Comparison of ENCODE assay signal across 10 cellular contexts in the genomic region with DNA sequence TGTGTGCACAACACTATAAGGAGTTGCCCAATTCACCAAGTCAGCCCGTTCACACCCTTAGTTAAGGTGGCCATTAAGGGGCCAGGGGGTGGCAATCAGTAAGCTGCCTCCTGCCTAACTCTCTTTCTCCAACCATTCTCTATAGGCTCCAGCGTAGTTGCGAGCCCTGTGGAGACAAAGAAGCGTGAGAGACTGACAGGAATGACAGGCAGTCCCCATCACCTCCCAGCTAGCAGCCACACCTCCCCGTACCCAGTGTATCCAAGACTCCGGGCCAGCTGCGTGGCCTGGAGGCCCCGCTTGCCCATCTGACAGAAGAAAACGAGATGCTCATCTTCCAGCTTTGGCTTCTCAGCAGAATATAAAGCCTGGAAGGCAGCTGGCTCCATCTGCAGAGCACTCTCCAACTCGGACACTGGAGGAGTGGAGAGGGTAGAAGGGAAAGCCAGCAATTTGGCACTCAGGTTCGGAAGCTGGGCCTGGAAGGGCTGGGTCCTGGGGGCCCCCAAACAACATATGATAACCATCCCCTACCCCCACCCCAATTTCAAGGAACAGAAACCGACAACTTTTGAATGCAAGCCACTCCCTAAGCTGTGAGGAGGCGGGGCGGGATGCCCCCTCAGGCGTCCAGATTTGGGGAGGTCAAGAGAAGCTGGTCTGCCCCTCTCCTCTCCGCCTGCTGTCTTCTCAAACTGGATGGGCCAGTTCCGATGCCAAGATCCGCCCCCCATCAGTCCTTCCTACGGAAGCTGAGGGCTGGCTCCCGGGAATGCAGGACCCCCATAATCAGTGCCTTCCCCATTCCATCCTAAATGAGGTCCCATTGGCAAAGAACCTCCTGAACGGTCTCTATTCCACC. TPM values are rescaled to one million over a fixed set of nuclear protein-coding genes. Genes with fewer than 3 reads are reported as not detected.
DNase-seq lines count a peak whose midpoint lies in the region; ATAC-seq and TF ChIP-seq lines count a peak whose summit lies in the region.
"Had no signal": no experiment of that assay in that cellular context is flagged by ENCODE, and none has a peak within 500 bp of the region (broad histone marks: within the 10 kb centered on the region; RNA-seq: fewer than 3 reads in every experiment).

No MANE protein-coding gene starts in this region.

- TF ChIP-seq CTCF in Panc1 (IDR thresholded peaks at IDR 0.05), result no peak
- TF ChIP-seq CTCF in fibroblast of pulmonary artery (IDR thresholded peaks at IDR 0.05; ENCODE audit: low read length, missing control alignments), result no peak
- no peak for TF ChIP-seq CTCF in progenitor cell of endocrine pancreas (IDR thresholded peaks at IDR 0.05; ENCODE audit: unreplicated experiment)
- TF ChIP-seq CTCF in HFFc6 (IDR thresholded peaks at IDR 0.05), result no peak

- no peaks in the 10 kb centered on the region for H3K27me3 ChIP-seq in Panc1 (ENCODE audit: control insufficient read depth, insufficient read depth, low read length)

- POLR2A ChIA-PET in Panc1 (lab: Charles Lee), result no interaction called here

- ATAC-seq in Panc1 (peak; percentile 6; the same call in 1 of the 2 replicates), HG03025 (IDR thresholded peaks at IDR 0.05; ENCODE audit: low FRiP score, unreplicated experiment) (no peak), GM19035 (IDR thresholded peaks at IDR 0.05; ENCODE audit: unreplicated experiment) (no peak)

- H3K27ac Mint-ChIP-seq in progenitor cell of endocrine pancreas, result peak overlapping the region; percentile 96
- no peak overlapping the region for H3K27ac Mint-ChIP-seq in HFFc6

- H3K36me3 Mint-ChIP-seq in progenitor cell of endocrine pancreas (ENCODE audit: insufficient read depth) (peaks cover 10% of the 10 kb centered on the region), HFFc6 (ENCODE audit: low read depth) (peaks cover 8% of the 10 kb centered on the region)

- BruUV-seq in Panc1 (replicated peaks; lab: Mats Ljungman, UMichigan), result no TSS peak

- in situ Hi-C loops in Panc1 (cut with HindIII; ENCODE audit: low pct_unique_long_range_greater_than_20kb, low sequenced_read_pairs), result no loop called here

- intact Hi-C loops in Panc1 (cut with micrococcal nuclease; ENCODE audit: unreplicated experiment), result no loop called here

- H3K36me3 ChIP-seq in Panc1 (ENCODE audit: control insufficient read depth, insufficient read depth, low read length), result peaks cover 9% of the 10 kb centered on the region

- H3K9me3 Mint-ChIP-seq in progenitor cell of endocrine pancreas (ENCODE audit: low read depth) (no peaks in the 10 kb centered on the region), HFFc6 (no peaks in the 10 kb centered on the region)

- peak overlapping the region; percentile 68 to 84 for H3K4me3 ChIP-seq in Panc1 (ENCODE audit: low read depth in 2 of 2, low read length in 2 of 2)
- H3K4me3 ChIP-seq in fibroblast of pulmonary artery (replicated peaks; ENCODE audit: low read depth, low read length), result peak overlapping the region; percentile 40

- H3K4me1 Mint-ChIP-seq in progenitor cell of endocrine pancreas (ENCODE audit: low read depth) (peaks cover 11% of the 10 kb centered on the region), HFFc6 (ENCODE audit: low read depth) (peaks cover 9% of the 10 kb centered on the region)

- H3K4me1 ChIP-seq in Panc1 (ENCODE audit: control insufficient read depth, insufficient read depth, low read length), result peaks cover 13% of the 10 kb centered on the region

- H3K4me3 Mint-ChIP-seq in progenitor cell of endocrine pancreas (ENCODE audit: low read depth) (peak overlapping the region; percentile 89), HFFc6 (no peak overlapping the region)

- DNase-seq in ELF-1 (ENCODE audit: low read depth, low spot score) (peak; percentile 31), Panc1 (ENCODE audit: low read depth, low spot score) (no peak), fibroblast of pulmonary artery (ENCODE audit: low read depth) (no peak), progenitor cell of endocrine pancreas (ENCODE audit: low spot score, unreplicated experiment) (no peak), HFFc6 (no peak), cerebellum (ENCODE audit: low spot score) (no peak)

- H3K27me3 Mint-ChIP-seq in progenitor cell of endocrine pancreas (no peaks in the 10 kb centered on the region), HFFc6 (ENCODE audit: insufficient read depth) (no peaks in the 10 kb centered on the region; the same call in 1 of the 2 replicates)

- CTCF ChIA-PET in Panc1 (lab: Charles Lee), result interaction anchor here (1.0 kb wide), 1 partner anchor 17 kb away, joined by 7 read pairs; the partner anchor contains the start of gene F11R

- peak overlapping the region; percentile 70 for H3K27ac ChIP-seq in Panc1 (ENCODE audit: low read length)

- no peaks in the 10 kb centered on the region for H3K9me3 ChIP-seq in Panc1 (ENCODE audit: control insufficient read depth, insufficient read depth, low read depth, low read length)

RNA-seq across cellular contexts. Expression of gene TSTD1, which starts 0.9 kb away (rescaled TPM):
- total RNA-seq in Panc1 (2021; ENCODE audit: unreplicated experiment) (20.1 TPM), progenitor cell of endocrine pancreas (52.0 and 54.7 TPM in 2 replicates), cerebellum (21.6 TPM)
- polyA plus RNA-seq in Panc1 (2012; ENCODE audit: insufficient read length), result 32.0 TPM
- not detected for total RNA-seq in HFFc6 (2021; fragmentation: NEBNext Ultra II Directional; extraction: Animal tissue kit (Norgen Biotek cat#: 25700))

RNA-seq across cellular contexts. Expression of gene USF1, which starts 7.9 kb away (rescaled TPM):
- total RNA-seq in Panc1 (2021; ENCODE audit: unreplicated experiment) (57.7 TPM), progenitor cell of endocrine pancreas (79.9 and 88.7 TPM in 2 replicates), cerebellum (61.5 TPM)
- 46.2 TPM for polyA plus RNA-seq in Panc1 (2012; ENCODE audit: insufficient read length)
- 10 to 100 TPM; 31.2 to 38.0 (median 33.4) TPM for total RNA-seq in HFFc6 (2021; fragmentation: NEBNext Ultra II Directional; extraction: Animal tissue kit (Norgen Biotek cat#: 25700))

RNA-seq across cellular contexts. Expression of gene F11R, which starts 16.9 kb away (rescaled TPM):
- 63.0 TPM for total RNA-seq in Panc1 (2021; ENCODE audit: unreplicated experiment)
- 35.3 TPM for polyA plus RNA-seq in Panc1 (2012; ENCODE audit: insufficient read length)
- 149 and 156 TPM in 2 replicates for total RNA-seq in progenitor cell of endocrine pancreas
- under 1 TPM in 4 of 6 experiments, not detected in 2; 0.05 to 0.38 (median 0.14) TPM for total RNA-seq in HFFc6 (2021; fragmentation: NEBNext Ultra II Directional; extraction: Animal tissue kit (Norgen Biotek cat#: 25700))
- 8.9 TPM for total RNA-seq in cerebellum

RNA-seq across cellular contexts. Expression of gene ARHGAP30, which starts 31.8 kb away (rescaled TPM):
- total RNA-seq in Panc1 (2021; ENCODE audit: unreplicated experiment) (0.36 TPM), progenitor cell of endocrine pancreas (0.20 TPM in 1 of 2 replicates, not detected in the other), cerebellum (1.00 TPM)
- polyA plus RNA-seq in Panc1 (2012; ENCODE audit: insufficient read length), result not detected
- not detected for total RNA-seq in HFFc6 (2021; fragmentation: NEBNext Ultra II Directional; extraction: Animal tissue kit (Norgen Biotek cat#: 25700))

RNA-seq across cellular contexts. Expression of gene NECTIN4, which starts 51.5 kb away (rescaled TPM):
- total RNA-seq in Panc1 (2021; ENCODE audit: unreplicated experiment) (not detected), progenitor cell of endocrine pancreas (1.9 and 2.4 TPM in 2 replicates), cerebellum (not detected)
- polyA plus RNA-seq in Panc1 (2012; ENCODE audit: insufficient read length), result not detected
- total RNA-seq in HFFc6 (2021; fragmentation: NEBNext Ultra II Directional; extraction: Animal tissue kit (Norgen Biotek cat#: 25700)), result under 1 TPM in 2 of 6 experiments, not detected in 4; 0.09 to 0.14 TPM
- total RNA-seq: mesenteric fat pad; T-helper 1 cell treated with Interleukin-12 subunit alpha and Interleukin-12 subunit beta and Interleukin-4 antibody, amounts not matched to agents 30 ng/mL and 1 ng/mL, for 36 hours had no signal

Comparison
In these comparisons a context has a peak if more than half of its experiments do, and no peak if none do; other contexts are left out.
1. RNA of gene TSTD1, which starts 0.9 kb away (total RNA-seq): 52.0 to 54.7 TPM in progenitor cell of endocrine pancreas, 21.6 TPM in cerebellum (single experiment) and 20.1 TPM in Panc1 (single experiment); not detected in HFFc6; every median in the first group is over 10 times any median in the second.